Comparison of ENCODE assay signal across 8 cellular contexts in genomic region chr19:8389891-8390616, GRCh38. TPM values are rescaled to one million over a fixed set of nuclear protein-coding genes. Genes with fewer than 3 reads are reported as not detected.
A peak's percentile ranks its signal among the peaks of the same experiment; 100 is the strongest.
DNase-seq lines count a peak whose midpoint lies in the region; ATAC-seq and TF ChIP-seq lines count a peak whose summit lies in the region.

Gene RAB11B (plus strand): TSS chr19:8390360. CDS start chr19:8390417, 57 bp downstream.

- in situ Hi-C loops in KBM-7 (cut with MboI; ENCODE audit: low pct_unique_long_range_greater_than_20kb, low sequenced_read_pairs) = no loop called here

- peaks cover 15% of the 10 kb centered on the region for H3K36me3 Mint-ChIP-seq in activated T-cell treated with anti-CD3 and anti-CD28 coated beads, Interleukin-2, amount 50 U/mL, for 24 hours (ENCODE audit: low read depth)

- DNase-seq in DMS153 treated with DMSO at 0.1 percent for 48 hours (lab: John Stamatoyannopoulos, UW; ENCODE audit: unreplicated experiment) = peak; percentile 100
- peak; percentile 100 for DNase-seq in KBM-7
- peak; percentile 98 for DNase-seq in activated T-cell treated with anti-CD3 and anti-CD28 coated beads, Interleukin-2, amount 50 U/mL, for 24 hours
- DNase-seq in epithelial cell of proximal tubule (ENCODE audit: low read depth) = peak; percentile 99
- peak; percentile 100 for DNase-seq in mucosa of gallbladder (ENCODE audit: low spot score)
- peak; percentile 95 to 97 for DNase-seq in stimulated activated CD8-positive, alpha-beta memory T cell treated with anti-CD3 and anti-CD28 coated beads, Interleukin-4, amount 100 ng/mL, for 4 hours (ENCODE audit: low read depth in 2 of 2, low spot score in 1 of 2)

- H3K4me3 Mint-ChIP-seq in activated T-cell treated with anti-CD3 and anti-CD28 coated beads, Interleukin-2, amount 50 U/mL, for 24 hours = peak within 1 kb of the TSS; percentile 91

- peak; percentile 84 for ATAC-seq in GM21717 (IDR thresholded peaks at IDR 0.05; ENCODE audit: unreplicated experiment)

- no peak for TF ChIP-seq CTCF in epithelial cell of proximal tubule (conservative IDR thresholded peaks at IDR 0.05; ENCODE audit: low read depth, low read length)

- H3K9me3 Mint-ChIP-seq in activated T-cell treated with anti-CD3 and anti-CD28 coated beads, Interleukin-2, amount 50 U/mL, for 24 hours = no peaks in the 10 kb centered on the region

- no peaks in the 10 kb centered on the region for H3K27me3 Mint-ChIP-seq in activated T-cell treated with anti-CD3 and anti-CD28 coated beads, Interleukin-2, amount 50 U/mL, for 24 hours

- peak within 1 kb of the TSS; percentile 99 for H3K27ac Mint-ChIP-seq in activated T-cell treated with anti-CD3 and anti-CD28 coated beads, Interleukin-2, amount 50 U/mL, for 24 hours

- H3K4me3 ChIP-seq in epithelial cell of proximal tubule (ENCODE audit: low read depth, low read length) = peak within 1 kb of the TSS; percentile 65

- H3K4me1 Mint-ChIP-seq in activated T-cell treated with anti-CD3 and anti-CD28 coated beads, Interleukin-2, amount 50 U/mL, for 24 hours (ENCODE audit: low read depth) = peaks cover 34% of the 10 kb centered on the region

TF ChIP-seq in PFSK-1, 5 proteins besides CTCF, POLR2A, EP300 and RAD21:
- TF ChIP-seq SIN3A (IDR thresholded peaks at IDR 0.05; ENCODE audit: borderline replicate concordance, insufficient read depth, low read length) (0 out of 2 replicates have a peak, but pooled peaks have one; percentile 20), POLR2AphosphoS5 (IDR thresholded peaks at IDR 0.05; ENCODE audit: low read depth, low read length) (peak; percentile 18; the same call in 1 of the 2 replicates), TAF1 (IDR thresholded peaks at IDR 0.05; ENCODE audit: borderline replicate concordance, insufficient read depth, low read length) (peak; percentile 41; the same call in 1 of the 2 replicates), FOXP2 (optimal IDR thresholded peaks at IDR 0.05; ENCODE audit: borderline replicate concordance, extremely low read depth, extremely low read length, insufficient read depth) (peak; percentile 13), REST (IDR thresholded peaks at IDR 0.05; ENCODE audit: insufficient read depth in 1 of 2, low read depth in 2 of 2, low read length in 2 of 2) (no peak)

RNA-seq across cellular contexts. Expression of gene RAB11B, which starts in this region (rescaled TPM):
- polyA plus RNA-seq in PFSK-1 (2012; ENCODE audit: insufficient read length, low read depth) = 116 TPM
- total RNA-seq in epithelial cell of proximal tubule (16.6 and 23.3 TPM in 2 replicates), mucosa of gallbladder (170 TPM)

Comparison
In these comparisons a context has a peak if more than half of its experiments do, and no peak if none do; other contexts are left out.
1. Peak in every context shown above with its lines: DNase-seq, ATAC-seq and H3K4me3 ChIP-seq.